1 cellular context compared by ENCODE assay signal in genomic region chr1:209815495-209815894, GRCh38.
TF ChIP-seq lines count a peak whose summit lies in the region.

No MANE protein-coding gene starts in this region.

TF ChIP-seq in SK-N-SH, 30 proteins besides CTCF, POLR2A, EP300 and RAD21 (continued from another document):
- TF ChIP-seq USF1 (IDR thresholded peaks at IDR 0.05; ENCODE audit: borderline replicate concordance, low read depth): no peak
- no peak for TF ChIP-seq PBX3 (IDR thresholded peaks at IDR 0.05)
- TF ChIP-seq GATA2 (CRISPR knock-in tag; IDR thresholded peaks at IDR 0.05): no peak
- TF ChIP-seq FOSL2 (IDR thresholded peaks at IDR 0.05; ENCODE audit: borderline replicate concordance, low read depth): no peak
- no peak for TF ChIP-seq YY1 (IDR thresholded peaks at IDR 0.05; ENCODE audit: low read depth)
- no peak for TF ChIP-seq RFX5 (IDR thresholded peaks at IDR 0.05; ENCODE audit: low read length)
- TF ChIP-seq RXRA (IDR thresholded peaks at IDR 0.05; ENCODE audit: borderline replicate concordance, low read depth): no peak
TF ChIP-seq in SK-N-SH: peak in this region for 0.
